In genomic region chr3:4067893-4068292, GRCh38 we compare ENCODE assay signal across 16 cellular contexts.
DNase-seq lines count a peak whose midpoint lies in the region; FAIRE-seq and TF ChIP-seq lines count a peak whose summit lies in the region.
"Had no signal": no experiment of that assay in that cellular context is flagged by ENCODE, and none has a peak within 500 bp of the region (broad histone marks: within the 10 kb centered on the region; RNA-seq: fewer than 3 reads in every experiment).

No MANE protein-coding gene starts in this region.

- H4K20me1 ChIP-seq in BLaER1, result no peaks in the 10 kb centered on the region

- no peaks in the 10 kb centered on the region for H3K27me3 Mint-ChIP-seq in chondrocyte (ENCODE audit: low read depth)
- H3K27me3 Mint-ChIP-seq: T-cell had no signal

- H3K27me3 ChIP-seq in BLaER1, result no peaks in the 10 kb centered on the region

- H3K36me3 ChIP-seq in BLaER1, result no peaks in the 10 kb centered on the region

- H3K4me1 ChIP-seq in BLaER1, result peaks cover 18% of the 10 kb centered on the region

- H3K9me3 ChIP-seq in BLaER1, result no peaks in the 10 kb centered on the region

- no peaks in the 10 kb centered on the region for H3K4me1 Mint-ChIP-seq in chondrocyte (ENCODE audit: low read depth)

- H3K9me3 Mint-ChIP-seq in chondrocyte (ENCODE audit: low read depth), result peaks cover 5% of the 10 kb centered on the region

- H3K27ac ChIP-seq in BLaER1, result no peak overlapping the region

- H3K27ac Mint-ChIP-seq in chondrocyte (ENCODE audit: unreplicated experiment), result no peak overlapping the region
- H3K27ac Mint-ChIP-seq: T-cell had no signal

- no peak for TF ChIP-seq CTCF in chondrocyte (IDR thresholded peaks at IDR 0.05)

- no peak overlapping the region for H3K4me3 ChIP-seq in BLaER1
- H3K4me3 ChIP-seq: K562 had no signal

- TF ChIP-seq POLR2A in GM12891 (IDR thresholded peaks at IDR 0.05; ENCODE audit: low read depth, low read length), result no peak

- H3K4me2 ChIP-seq in BLaER1, result peak overlapping the region; percentile 27; the same call in 1 of the 2 replicates

- H3K9ac ChIP-seq in BLaER1, result no peak overlapping the region

- peak; percentile 61 to 69 for DNase-seq in AML-193 (lab: John Stamatoyannopoulos, UW)
- DNase-seq in NCI-H82 (lab: John Stamatoyannopoulos, UW), result peak; percentile 64
- DNase-seq in midbrain (lab: John Stamatoyannopoulos, UW), result peak; percentile 2
- DNase-seq in GM12891 (ENCODE audit: insufficient read length, low spot score), result no peak
- no peak for DNase-seq in chondrocyte (ENCODE audit: low spot score)
- no peak for DNase-seq in putamen (ENCODE audit: low spot score)
- DNase-seq: Calu3, GOT3, NCI-H1417 treated with DMSO at 0.1 percent for 48 hours, NCI-H2029, NCI-H2227 treated with DMSO at 0.1 percent for 48 hours, NCI-H526 treated with DMSO at 0.1 percent for 48 hours, T-cell, T1000 had no signal

- H3K36me3 Mint-ChIP-seq in chondrocyte (ENCODE audit: low read depth), result no peaks in the 10 kb centered on the region

- no peak for FAIRE-seq in GM12891 (lab: Jason Lieb, UNC)
- FAIRE-seq: K562 had no signal

- H3K4me3 Mint-ChIP-seq in chondrocyte (ENCODE audit: unreplicated experiment), result no peak overlapping the region
- H3K4me3 Mint-ChIP-seq: T-cell had no signal

TF ChIP-seq in GM12891, 5 proteins besides CTCF, POLR2A, EP300 and RAD21:
- no peak for TF ChIP-seq POLR2AphosphoS5 (IDR thresholded peaks at IDR 0.05; ENCODE audit: low read depth, low read length)
- no peak for TF ChIP-seq SPI1 (IDR thresholded peaks at IDR 0.05; ENCODE audit: low read depth, low read length)
- TF ChIP-seq POU2F2 (IDR thresholded peaks at IDR 0.05; ENCODE audit: low read depth, low read length), result no peak
- TF ChIP-seq TAF1 (IDR thresholded peaks at IDR 0.05; ENCODE audit: low read depth, low read length), result no peak
- TF ChIP-seq PAX5 (IDR thresholded peaks at IDR 0.05; ENCODE audit: insufficient read depth, low read length, severe bottlenecking), result no peak

Comparison
In these comparisons a context has a peak if more than half of its experiments do, and no peak if none do; other contexts are left out.
1. DNase-seq: peak in AML-193 (2 of 2), NCI-H82 (single experiment) and midbrain (single experiment); none in GM12891 (single experiment), chondrocyte (single experiment) and putamen (single experiment).